ENCODE assay signal across 1 cellular context in genomic region chr17:17204635-17205231, GRCh38.
A peak's percentile ranks its signal among the peaks of the same experiment; 100 is the strongest.
TF ChIP-seq lines count a peak whose summit lies in the region.

No MANE protein-coding gene starts in this region.

TF ChIP-seq in HepG2, 621 proteins besides CTCF, POLR2A, EP300 and RAD21:
- no peak for TF ChIP-seq ZNF616 (CRISPR knock-in tag; IDR thresholded peaks at IDR 0.05; ENCODE audit: low read depth)
- 0 out of 2 replicates have a peak, but pooled peaks have one; percentile 8 for TF ChIP-seq MTF2 (CRISPR knock-in tag; IDR thresholded peaks at IDR 0.05; ENCODE audit: borderline replicate concordance)
- no peak for TF ChIP-seq LCORL (IDR thresholded peaks at IDR 0.05)
- TF ChIP-seq LCORL (CRISPR knock-in tag; IDR thresholded peaks at IDR 0.05) = 0 out of 2 replicates have a peak, but pooled peaks have one; percentile 14
- TF ChIP-seq THAP7 (CRISPR knock-in tag; IDR thresholded peaks at IDR 0.05) = no peak
- TF ChIP-seq FOXC1 (CRISPR knock-in tag; IDR thresholded peaks at IDR 0.05; ENCODE audit: borderline replicate concordance) = 0 out of 2 replicates have a peak, but pooled peaks have one; percentile 21
- no peak for TF ChIP-seq ZNF274 (CRISPR knock-in tag; IDR thresholded peaks at IDR 0.05)
- no peak for TF ChIP-seq ZNF24 (IDR thresholded peaks at IDR 0.05)
- TF ChIP-seq MNT (IDR thresholded peaks at IDR 0.05) = peak; percentile 88
- TF ChIP-seq CBX5 (CRISPR knock-in tag; IDR thresholded peaks at IDR 0.05; ENCODE audit: borderline replicate concordance) = no peak
- no peak for TF ChIP-seq ZNF564 (CRISPR knock-in tag; IDR thresholded peaks at IDR 0.05)
- TF ChIP-seq TERF1 (CRISPR knock-in tag; IDR thresholded peaks at IDR 0.05) = no peak
- no peak for TF ChIP-seq ETV5 (CRISPR knock-in tag; IDR thresholded peaks at IDR 0.05; ENCODE audit: borderline replicate concordance)
- 0 out of 2 replicates have a peak, but pooled peaks have one; percentile 8 for TF ChIP-seq BHLHE40 (IDR thresholded peaks at IDR 0.05; ENCODE audit: low read length)
- TF ChIP-seq SRY (CRISPR knock-in tag; IDR thresholded peaks at IDR 0.05) = no peak
- no peak for TF ChIP-seq JUN (CRISPR knock-in tag; IDR thresholded peaks at IDR 0.05)
- no peak for TF ChIP-seq USF2 (IDR thresholded peaks at IDR 0.05; ENCODE audit: low read depth, low read length)
- TF ChIP-seq USF2 (CRISPR knock-in tag; IDR thresholded peaks at IDR 0.05; ENCODE audit: borderline replicate concordance) = no peak
- 0 out of 2 replicates have a peak, but pooled peaks have one; percentile 6 for TF ChIP-seq EEA1 (CRISPR knock-in tag; IDR thresholded peaks at IDR 0.05; ENCODE audit: borderline replicate concordance)
